In the genomic region with DNA sequence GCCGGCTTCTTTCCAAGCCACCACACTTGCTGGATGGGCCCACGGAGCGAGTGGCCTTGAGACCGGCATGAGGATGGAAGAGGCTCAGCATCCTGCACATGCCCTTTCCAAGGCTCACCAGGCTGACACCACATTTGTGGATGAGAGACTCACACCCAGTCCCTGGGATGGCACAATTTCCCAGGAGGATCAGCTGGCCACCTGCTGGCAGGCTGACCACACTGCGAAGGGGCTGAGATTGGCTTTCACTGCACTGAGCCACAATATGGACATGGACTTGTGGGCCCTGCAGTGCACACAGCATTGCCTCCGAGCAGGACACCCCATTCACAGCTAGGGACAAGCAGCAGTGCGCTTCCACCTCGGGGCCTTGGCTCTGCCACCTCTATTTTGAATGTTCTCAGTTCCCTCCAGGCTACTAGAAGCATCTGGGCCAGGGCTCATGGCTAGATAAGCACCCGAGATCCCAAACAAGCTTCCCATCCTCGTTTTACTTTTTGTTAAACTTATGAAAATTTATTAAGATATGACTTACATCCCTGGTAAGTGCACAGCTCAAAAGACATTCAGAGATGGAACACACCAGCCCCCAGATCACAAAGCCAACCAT, we compare ENCODE assay signal across 1 cellular context.
A peak's percentile ranks its signal among the peaks of the same experiment; 100 is the strongest.
TF ChIP-seq lines count a peak whose summit lies in the region.

No MANE protein-coding gene starts in this region.

TF ChIP-seq in K562, 482 proteins besides CTCF, POLR2A, EP300 and RAD21 (continued from another document):
- TF ChIP-seq ELF4 (CRISPR knock-in tag; IDR thresholded peaks at IDR 0.05) (no peak), MLLT1 (IDR thresholded peaks at IDR 0.05) (no peak), HNRNPK (IDR thresholded peaks at IDR 0.05; ENCODE audit: low read depth, low read length, poor library complexity, severe bottlenecking) (no peak), SMC3 (conservative IDR thresholded peaks at IDR 0.05; ENCODE audit: insufficient read depth, low read depth, low read length) (peak; percentile 41; the same call in 1 of the 2 replicates), PTBP1 (IDR thresholded peaks at IDR 0.05; ENCODE audit: low read depth, low read length) (no peak), MYC (IDR thresholded peaks at IDR 0.05; ENCODE audit: low read depth, low read length) (no peak), MYC (CRISPR knock-in tag; IDR thresholded peaks at IDR 0.05; ENCODE audit: borderline replicate concordance, low read depth) (no peak), SNRNP70 (optimal IDR thresholded peaks at IDR 0.05; ENCODE audit: low read depth, low read length) (no peak), POLR2AphosphoS5 (IDR thresholded peaks at IDR 0.05; ENCODE audit: control insufficient read depth, insufficient read depth, low read depth, low read length) (no peak), ZNF239 (CRISPR knock-in tag; IDR thresholded peaks at IDR 0.05) (no peak), NFIX (CRISPR knock-in tag; IDR thresholded peaks at IDR 0.05; ENCODE audit: low read depth) (no peak), RCOR1 (IDR thresholded peaks at IDR 0.05; ENCODE audit: borderline replicate concordance in 1 of 2, low read depth in 2 of 2, low read length in 2 of 2) (0 out of 4 replicates have a peak, but pooled peaks of 1 of the 2 experiments have one; percentile 14), CC2D1A (IDR thresholded peaks at IDR 0.05) (0 out of 2 replicates have a peak, but pooled peaks have one; percentile 25), ZNF12 (CRISPR knock-in tag; IDR thresholded peaks at IDR 0.05) (no peak), ELF1 (tag; IDR thresholded peaks at IDR 0.05) (no peak), ZNF318 (IDR thresholded peaks at IDR 0.05; ENCODE audit: borderline replicate concordance in 1 of 2, low read depth in 1 of 2) (no peak), XRCC5 (IDR thresholded peaks at IDR 0.05; ENCODE audit: low read depth, low read length) (0 out of 2 replicates have a peak, but pooled peaks have one; percentile 46), YBX1 (IDR thresholded peaks at IDR 0.05) (no peak)
- TF ChIP-seq, protein P1, sequence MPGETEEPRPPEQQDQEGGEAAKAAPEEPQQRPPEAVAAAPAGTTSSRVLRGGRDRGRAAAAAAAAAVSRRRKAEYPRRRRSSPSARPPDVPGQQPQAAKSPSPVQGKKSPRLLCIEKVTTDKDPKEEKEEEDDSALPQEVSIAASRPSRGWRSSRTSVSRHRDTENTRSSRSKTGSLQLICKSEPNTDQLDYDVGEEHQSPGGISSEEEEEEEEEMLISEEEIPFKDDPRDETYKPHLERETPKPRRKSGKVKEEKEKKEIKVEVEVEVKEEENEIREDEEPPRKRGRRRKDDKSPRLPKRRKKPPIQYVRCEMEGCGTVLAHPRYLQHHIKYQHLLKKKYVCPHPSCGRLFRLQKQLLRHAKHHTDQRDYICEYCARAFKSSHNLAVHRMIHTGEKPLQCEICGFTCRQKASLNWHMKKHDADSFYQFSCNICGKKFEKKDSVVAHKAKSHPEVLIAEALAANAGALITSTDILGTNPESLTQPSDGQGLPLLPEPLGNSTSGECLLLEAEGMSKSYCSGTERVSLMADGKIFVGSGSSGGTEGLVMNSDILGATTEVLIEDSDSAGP (CRISPR knock-in tag; IDR thresholded peaks at IDR 0.05) = no peak
